ENCODE assay signal across 25 cellular contexts in the genomic region with DNA sequence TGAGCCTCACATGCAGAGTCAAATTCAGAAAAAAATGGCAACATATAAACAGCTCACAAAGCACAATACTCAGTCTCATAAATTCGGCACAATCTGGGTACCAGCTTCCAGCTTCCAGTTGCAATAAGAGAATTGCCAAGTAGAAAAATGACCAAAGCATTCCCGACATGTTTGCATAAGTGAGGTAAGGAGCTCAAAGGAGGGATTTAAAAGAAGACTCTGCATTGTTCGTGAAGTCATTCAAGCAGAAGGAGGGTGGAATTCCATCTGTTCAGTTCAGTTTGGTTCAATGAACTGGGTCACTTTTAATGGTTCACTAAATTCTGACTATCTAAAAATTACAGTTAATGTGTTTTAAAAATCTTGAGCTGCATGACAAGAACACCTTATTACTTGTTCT.
A peak's percentile ranks its signal among the peaks of the same experiment; 100 is the strongest.
DNase-seq lines count a peak whose midpoint lies in the region; ATAC-seq and TF ChIP-seq lines count a peak whose summit lies in the region.
"Had no signal": no experiment of that assay in that cellular context is flagged by ENCODE, and none has a peak within 500 bp of the region (broad histone marks: within the 10 kb centered on the region; RNA-seq: fewer than 3 reads in every experiment).

No MANE protein-coding gene starts in this region.

- H3K4me3 ChIP-seq in astrocyte of the cerebellum (ENCODE audit: low read depth, low read length) = no peak overlapping the region
- H3K4me3 ChIP-seq: adrenal gland, heart left ventricle, left ventricle myocardium inferior, pancreas, tibial nerve had no signal

- in situ Hi-C loops in astrocyte of the cerebellum (cut with HindIII; ENCODE audit: low sequenced_read_pairs) = no loop called here

- intact Hi-C loops in left colon (cut with DNase I, micrococcal nuclease) = no loop called here

- no peaks in the 10 kb centered on the region for H3K36me3 Mint-ChIP-seq in activated naive CD4-positive, alpha-beta T cell treated with anti-CD3 and anti-CD28 coated beads, Interleukin-2, amount 50 U/mL, for 72 hours
- H3K36me3 Mint-ChIP-seq: CD4-positive, alpha-beta memory T cell; mesothelial cell of epicardium; natural killer cell had no signal

- ATAC-seq in activated naive CD4-positive, alpha-beta T cell treated with anti-CD3 and anti-CD28 coated beads, Interleukin-2, amount 50 U/mL, for 72 hours = no peak
- no peak for ATAC-seq in left colon
- ATAC-seq: activated T-cell treated with anti-CD3 and anti-CD28 coated beads, Interleukin-2, amount 50 U/mL, for 4 hours; heart left ventricle; natural killer cell; pancreas; sciatic nerve had no signal

- DNase-seq in NCI-H1694 treated with DMSO at 0.1 percent for 48 hours (lab: John Stamatoyannopoulos, UW) (peak; percentile 33), NCI-H1694 (lab: John Stamatoyannopoulos, UW) (no peak), astrocyte of the cerebellum (ENCODE audit: low read depth) (peak; percentile 84), kidney tubule cell (ENCODE audit: low spot score) (peak; percentile 91), left colon (no peak), NCI-H2081 treated with DMSO at 0.1 percent for 48 hours (lab: John Stamatoyannopoulos, UW) (no peak), OCI-M1 (lab: John Stamatoyannopoulos, UW) (no peak)
- no peak for DNase-seq in activated naive CD4-positive, alpha-beta T cell treated with anti-CD3 and anti-CD28 coated beads, Interleukin-2, amount 50 U/mL, for 72 hours (ENCODE audit: low spot score in 2 of 2)
- DNase-seq: activated CD4-positive, alpha-beta T cell treated with anti-CD3 and anti-CD28 coated beads for 48 hours; activated T-cell treated with anti-CD3 and anti-CD28 coated beads, Interleukin-2, amount 50 U/mL, for 4 hours; adrenal gland; CD4-positive, alpha-beta memory T cell; heart left ventricle; left ventricle myocardium inferior; natural killer cell; NCI-H1092 treated with DMSO at 0.1 percent for 48 hours; NCI-H526; pancreas; SK-N-SH; T-helper 2 cell had no signal

- H3K9me3 Mint-ChIP-seq in activated naive CD4-positive, alpha-beta T cell treated with anti-CD3 and anti-CD28 coated beads, Interleukin-2, amount 50 U/mL, for 72 hours = peaks cover 13 to 18% of the 10 kb centered on the region in 2 donors
- H3K9me3 Mint-ChIP-seq: dendritic cell treated with granulocyte-macrophage colony-stimulating factor and Interleukin-4, amounts not matched to agents 40 ng/mL and 50 ng/mL, for 4 days; mesothelial cell of epicardium had no signal

- H3K27ac Mint-ChIP-seq in activated naive CD4-positive, alpha-beta T cell treated with anti-CD3 and anti-CD28 coated beads, Interleukin-2, amount 50 U/mL, for 72 hours = no peak overlapping the region
- H3K27ac Mint-ChIP-seq: CD4-positive, alpha-beta memory T cell; dendritic cell treated with granulocyte-macrophage colony-stimulating factor and Interleukin-4, amounts not matched to agents 40 ng/mL and 50 ng/mL, for 4 days; mesothelial cell of epicardium; natural killer cell; stimulated activated naive CD8-positive, alpha-beta T cell treated with anti-CD3 and anti-CD28 coated beads, Interleukin-15, Interleukin-2, amounts not matched to agents 100 ng/mL and 50 ng/mL, for 24 hours had no signal

- TF ChIP-seq CTCF in astrocyte of the cerebellum (IDR thresholded peaks at IDR 0.05; ENCODE audit: low read depth, low read length, missing control alignments) = no peak

Comparison
In these comparisons a context has a peak if more than half of its experiments do, and no peak if none do; other contexts are left out.
1. DNase-seq: peak in NCI-H1694 treated with DMSO at 0.1 percent for 48 hours (single experiment), astrocyte of the cerebellum (single experiment) and kidney tubule cell (single experiment); none in NCI-H1694 (single experiment), activated naive CD4-positive, alpha-beta T cell treated with anti-CD3 and anti-CD28 coated beads, Interleukin-2, amount 50 U/mL, for 72 hours (0 of 2), left colon (0 of 2), NCI-H2081 treated with DMSO at 0.1 percent for 48 hours (single experiment) and OCI-M1 (single experiment).